Comparison of ENCODE assay signal across 17 cellular contexts in genomic region chr17:74337834-74338500, GRCh38. TPM values are rescaled to one million over a fixed set of nuclear protein-coding genes. Genes with fewer than 3 reads are reported as not detected.
DNase-seq lines count a peak whose midpoint lies in the region; TF ChIP-seq lines count a peak whose summit lies in the region.
"Had no signal": no experiment of that assay in that cellular context is flagged by ENCODE, and none has a peak within 500 bp of the region (broad histone marks: within the 10 kb centered on the region; RNA-seq: fewer than 3 reads in every experiment).

No MANE protein-coding gene starts in this region.

- H3K9ac ChIP-seq in smooth muscle cell (ENCODE audit: low read depth) = no peak overlapping the region

- no peak overlapping the region for H3K4me2 ChIP-seq in smooth muscle cell

- no peaks in the 10 kb centered on the region for H3F3A ChIP-seq in smooth muscle cell (ENCODE audit: low read depth)

- no peaks in the 10 kb centered on the region for H4K20me1 ChIP-seq in smooth muscle cell (ENCODE audit: low read depth)

- peak in 10 of 14 donors; percentile 15 to 81 (median 46) for DNase-seq in C1 segment of cervical spinal cord (lab: John Stamatoyannopoulos, UW)
- DNase-seq in NCI-H1694 treated with DMSO at 0.1 percent for 48 hours (lab: John Stamatoyannopoulos, UW) = peak; percentile 86
- DNase-seq in SHP77 treated with DMSO at 0.1 percent for 48 hours (lab: John Stamatoyannopoulos, UW) = peak; percentile 37
- DNase-seq in midbrain (lab: John Stamatoyannopoulos, UW) = peak; percentile 74
- no peak for DNase-seq in smooth muscle cell (lab: John Stamatoyannopoulos, UW; ENCODE audit: unreplicated experiment)
- DNase-seq in NOMO-1 (lab: John Stamatoyannopoulos, UW; ENCODE audit: unreplicated experiment in 2 of 2) = no peak
- no peak for DNase-seq in esophagus squamous epithelium (lab: John Stamatoyannopoulos, UW)
- no peak for DNase-seq in SW 1271 (lab: John Stamatoyannopoulos, UW)
- DNase-seq: activated CD4-positive, alpha-beta T cell treated with anti-CD3 and anti-CD28 coated beads for 1 hour; activated naive CD4-positive, alpha-beta T cell treated with anti-CD3 and anti-CD28 coated beads for 36 hours; effector CD4-positive, alpha-beta T cell; GF-D8; left ventricle myocardium superior; naive thymus-derived CD8-positive, alpha-beta T cell; stimulated activated CD4-positive, alpha-beta T cell treated with anti-CD3 and anti-CD28 coated beads, Interleukin-2, amount 100 ng/mL, for 24 hours had no signal

- H3K4me1 ChIP-seq in smooth muscle cell (ENCODE audit: low read depth) (no peaks in the 10 kb centered on the region), esophagus squamous epithelium (peaks cover 0 to 2% (median 0%) of the 10 kb centered on the region in 3 donors)
- H3K4me1 ChIP-seq: right atrium auricular region had no signal

- intact Hi-C loops in esophagus squamous epithelium (cut with DNase I) = no loop called here

- 88% methylated on average over 12 of the region's 12 CpGs for WGBS in smooth muscle cell (ENCODE audit: low lambda C conversion rate)
- WGBS in esophagus squamous epithelium, 2 donors = 65 to 90% methylated on average over 2 to 8 of the region's 12 CpGs

- H3K27me3 ChIP-seq in smooth muscle cell (ENCODE audit: low read depth) (peaks cover 9% of the 10 kb centered on the region), esophagus squamous epithelium (peaks cover 0 to 75% (median 0%) of the 10 kb centered on the region in 4 donors)
- H3K27me3 ChIP-seq: right atrium auricular region had no signal

- no peak overlapping the region for H2AFZ ChIP-seq in smooth muscle cell (ENCODE audit: low read depth)

- TF ChIP-seq CTCF in smooth muscle cell (IDR thresholded peaks at IDR 0.05; ENCODE audit: borderline replicate concordance, insufficient read depth, poor library complexity, severe bottlenecking) (no peak), esophagus squamous epithelium (IDR thresholded peaks at IDR 0.05) (no peak)

- H3K9me3 ChIP-seq in smooth muscle cell (replicated peaks; ENCODE audit: low read depth) (no peaks in the 10 kb centered on the region), esophagus squamous epithelium (no peaks in the 10 kb centered on the region)
- H3K9me3 ChIP-seq: right atrium auricular region, thoracic aorta had no signal

- H3K4me3 ChIP-seq in smooth muscle cell (no peak overlapping the region), esophagus squamous epithelium (no peak overlapping the region)
- H3K4me3 ChIP-seq: right atrium auricular region, thoracic aorta had no signal

- no peaks in the 10 kb centered on the region for H3K36me3 ChIP-seq in smooth muscle cell (ENCODE audit: low read depth)
- H3K36me3 ChIP-seq in esophagus squamous epithelium = no peaks in the 10 kb centered on the region
- H3K36me3 ChIP-seq: right atrium auricular region, thoracic aorta had no signal

- TF ChIP-seq POLR2A in esophagus squamous epithelium (IDR thresholded peaks at IDR 0.05) = no peak

- no peaks in the 10 kb centered on the region for H3K79me2 ChIP-seq in smooth muscle cell (ENCODE audit: low read depth)

- H3K27ac ChIP-seq in smooth muscle cell (ENCODE audit: low read depth) = no peak overlapping the region
- no peak overlapping the region for H3K27ac ChIP-seq in esophagus squamous epithelium
- H3K27ac ChIP-seq: right atrium auricular region, thoracic aorta had no signal

RNA-seq across cellular contexts. Expression of gene KIF19, which starts 11.9 kb away (rescaled TPM):
- total RNA-seq in smooth muscle cell = not detected in 2 replicates
- polyA plus RNA-seq in smooth muscle cell = not detected in 2 replicates
- total RNA-seq in esophagus squamous epithelium = under 1 TPM in 2 of 4 donors, not detected in 2; 0.12 to 0.76 TPM
- total RNA-seq: activated naive CD4-positive, alpha-beta T cell treated with anti-CD3 and anti-CD28 coated beads for 36 hours; naive thymus-derived CD8-positive, alpha-beta T cell had no signal

RNA-seq across cellular contexts. Expression of gene BTBD17, which starts 23.7 kb away (rescaled TPM):
- total RNA-seq in smooth muscle cell (not detected in 2 replicates), esophagus squamous epithelium (not detected)
- not detected in 2 replicates for polyA plus RNA-seq in smooth muscle cell
- total RNA-seq: activated naive CD4-positive, alpha-beta T cell treated with anti-CD3 and anti-CD28 coated beads for 36 hours; left ventricle myocardium superior; naive thymus-derived CD8-positive, alpha-beta T cell; right atrium auricular region; thoracic aorta had no signal
- polyA plus RNA-seq: naive thymus-derived CD8-positive, alpha-beta T cell had no signal

RNA-seq across cellular contexts. Expression of gene GPR142, which starts 29.3 kb away (rescaled TPM):
- total RNA-seq in smooth muscle cell (not detected in 2 replicates), esophagus squamous epithelium (under 1 TPM in 1 of 4 donors, not detected in 3; 0.38 TPM)
- not detected in 2 replicates for polyA plus RNA-seq in smooth muscle cell
- total RNA-seq: activated naive CD4-positive, alpha-beta T cell treated with anti-CD3 and anti-CD28 coated beads for 36 hours; naive thymus-derived CD8-positive, alpha-beta T cell; right atrium auricular region; thoracic aorta had no signal

Comparison
In these comparisons a context has a peak if more than half of its experiments do, and no peak if none do; other contexts are left out.
1. DNase-seq: peak in C1 segment of cervical spinal cord (10 of 14), NCI-H1694 treated with DMSO at 0.1 percent for 48 hours (single experiment), SHP77 treated with DMSO at 0.1 percent for 48 hours (single experiment) and midbrain (single experiment); none in smooth muscle cell (single experiment), NOMO-1 (0 of 2), esophagus squamous epithelium (single experiment) and SW 1271 (0 of 2).